10 cellular contexts compared by ENCODE assay signal in genomic region chr1:109933856-109934711, GRCh38. TPM values are rescaled to one million over a fixed set of nuclear protein-coding genes. Genes with fewer than 3 reads are reported as not detected.
DNase-seq lines count a peak whose midpoint lies in the region; TF ChIP-seq lines count a peak whose summit lies in the region.
"Had no signal": no experiment of that assay in that cellular context is flagged by ENCODE, and none has a peak within 500 bp of the region (broad histone marks: within the 10 kb centered on the region; RNA-seq: fewer than 3 reads in every experiment).

No MANE protein-coding gene starts in this region.

- H3K36me3 ChIP-seq in thymus (ENCODE audit: control insufficient read depth, insufficient read depth) = no peaks in the 10 kb centered on the region

- H3K4me1 Mint-ChIP-seq in immature natural killer cell = peaks cover 6 to 14% of the 10 kb centered on the region in 2 donors

- peaks cover 3 to 10% (median 4%) of the 10 kb centered on the region in 3 donors for H3K36me3 Mint-ChIP-seq in immature natural killer cell

- H3K27me3 ChIP-seq in thymus (ENCODE audit: control insufficient read depth, insufficient read depth) = no peaks in the 10 kb centered on the region

- peaks cover 0 to 6% (median 3%) of the 10 kb centered on the region in 3 donors for H3K27me3 Mint-ChIP-seq in immature natural killer cell (ENCODE audit: low read depth in 3 of 3)

- WGBS in thymus = 40% methylated on average over 10 of the region's 10 CpGs

- H3K27ac Mint-ChIP-seq in immature natural killer cell = peak overlapping the region in 1 of 6 donors; percentile 35

- H3K4me1 ChIP-seq in thymus (ENCODE audit: control insufficient read depth, insufficient read depth, low read length) = no peaks in the 10 kb centered on the region

- H3K4me3 Mint-ChIP-seq in immature natural killer cell = peak overlapping the region in 2 of 5 donors; percentile 14 to 28

- H3K9me3 ChIP-seq in thymus (ENCODE audit: control insufficient read depth) = no peaks in the 10 kb centered on the region

- H3K4me3 ChIP-seq in thymus (ENCODE audit: low read length) = no peak overlapping the region

- peak; percentile 5 for DNase-seq in NOMO-1 treated with DMSO at 0.1 percent for 48 hours (lab: John Stamatoyannopoulos, UW; ENCODE audit: unreplicated experiment)
- no peak for DNase-seq in NOMO-1 treated with dmso at 0.1 percent for 144 hours (lab: John Stamatoyannopoulos, UW; ENCODE audit: unreplicated experiment)
- DNase-seq in immature natural killer cell = peak in 2 of 3 donors; percentile 14 to 26
- DNase-seq in cerebellum (ENCODE audit: low spot score) = no peak
- DNase-seq in activated naive CD4-positive, alpha-beta T cell treated with Interleukin-2 at 50 U/mL for 16 hours = no peak
- no peak for DNase-seq in posterior vena cava (ENCODE audit: low spot score)
- DNase-seq: substantia nigra, T-helper 9 cell had no signal

- no peak for TF ChIP-seq CTCF in VCaP (conservative IDR thresholded peaks at IDR 0.05)

- intact Hi-C loops in posterior vena cava (cut with DNase I) = no loop called here

- H3K9me3 Mint-ChIP-seq in immature natural killer cell = peaks cover 6 to 26% (median 18%) of the 10 kb centered on the region in 6 donors

- H3K27ac ChIP-seq in VCaP (peak overlapping the region; percentile 67; the same call in 1 of the 2 replicates), thymus (ENCODE audit: low read depth) (peak overlapping the region; percentile 11)

RNA-seq across cellular contexts. Expression of gene CSF1, which starts 23.4 kb away (rescaled TPM):
- polyA plus RNA-seq in immature natural killer cell (under 1 TPM; 0.55 to 0.97 (median 0.65) TPM), thymus (11.1 TPM)
- total RNA-seq in cerebellum (4.3 TPM), posterior vena cava (10 to 100 TPM; 64.1 to 68.7 TPM)

RNA-seq across cellular contexts. Expression of gene AHCYL1, which starts 50.5 kb away (rescaled TPM):
- polyA plus RNA-seq in immature natural killer cell (10 to 100 TPM; 30.2 to 75.4 (median 46.4) TPM), thymus (33.7 TPM)
- total RNA-seq in cerebellum (39.6 TPM), posterior vena cava (10 to 100 TPM; 64.9 to 67.3 TPM)

Comparison
In these comparisons a context has a peak if more than half of its experiments do, and no peak if none do; other contexts are left out.
1. DNase-seq: peak in NOMO-1 treated with DMSO at 0.1 percent for 48 hours (single experiment) and immature natural killer cell (2 of 3); none in NOMO-1 treated with dmso at 0.1 percent for 144 hours (single experiment), cerebellum (single experiment), activated naive CD4-positive, alpha-beta T cell treated with Interleukin-2 at 50 U/mL for 16 hours (single experiment) and posterior vena cava (single experiment).
2. RNA of gene CSF1, which starts 23.4 kb away (total RNA-seq): 64.1 to 68.7 TPM in posterior vena cava; 4.3 TPM in cerebellum (single experiment); every median in the first group is over 10 times any median in the second.